ENCODE assay signal across 8 cellular contexts in the genomic region with DNA sequence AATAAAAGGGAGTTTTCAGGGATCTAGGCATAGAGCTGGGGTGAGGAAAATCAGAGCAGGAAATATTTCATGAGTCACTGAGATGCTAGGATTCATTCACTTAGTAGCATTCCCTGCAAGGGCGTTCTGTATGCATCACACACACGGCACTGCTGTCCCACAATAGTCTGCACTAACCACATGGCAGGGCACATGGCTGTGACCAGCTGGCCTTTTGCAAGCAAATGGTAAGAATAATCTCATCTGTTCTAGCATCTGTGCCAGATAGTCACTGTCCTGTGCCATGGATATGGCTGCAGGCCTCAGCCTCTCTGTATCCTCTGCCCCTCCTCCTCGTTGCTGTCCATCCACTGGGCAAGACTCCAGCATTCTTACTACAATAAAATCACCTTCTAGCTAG. TPM values are rescaled to one million over a fixed set of nuclear protein-coding genes. Genes with fewer than 3 reads are reported as not detected.
DNase-seq lines count a peak whose midpoint lies in the region; ATAC-seq, FAIRE-seq and TF ChIP-seq lines count a peak whose summit lies in the region.

No MANE protein-coding gene starts in this region.

- no peaks in the 10 kb centered on the region for H3K9me3 ChIP-seq in heart left ventricle
- H3K9me3 ChIP-seq in mucosa of descending colon, result no peaks in the 10 kb centered on the region

- no peak for TF ChIP-seq CTCF in heart left ventricle (IDR thresholded peaks at IDR 0.05)
- TF ChIP-seq CTCF in bronchial epithelial cell (IDR thresholded peaks at IDR 0.05; ENCODE audit: insufficient read depth, low read length, severe bottlenecking), result no peak
- TF ChIP-seq CTCF in mucosa of descending colon (IDR thresholded peaks at IDR 0.05), result no peak

- peak; percentile 88 for FAIRE-seq in bronchial epithelial cell (lab: Jason Lieb, UNC)
- peak; percentile 48 for FAIRE-seq in urothelium cell line (lab: Jason Lieb, UNC)
- no peak for FAIRE-seq in GM19239 (lab: Jason Lieb, UNC)

- no peak overlapping the region for H3K4me3 ChIP-seq in heart left ventricle
- no peak overlapping the region for H3K4me3 ChIP-seq in bronchial epithelial cell (ENCODE audit: low read depth, low read length)
- no peak overlapping the region for H3K4me3 ChIP-seq in mucosa of descending colon

- H3K36me3 ChIP-seq in heart left ventricle (peaks cover 0 to 26% (median 5%) of the 10 kb centered on the region in 9 donors), bronchial epithelial cell (ENCODE audit: control insufficient read depth, insufficient read depth, low read length) (no peaks in the 10 kb centered on the region), mucosa of descending colon (ENCODE audit: low read depth) (no peaks in the 10 kb centered on the region)

- DNase-seq in heart left ventricle, result peak in 1 of 5 donors; percentile 41
- no peak for DNase-seq in cardiac septum (ENCODE audit: low spot score)
- DNase-seq in bronchial epithelial cell (ENCODE audit: low read depth), result peak; percentile 67
- no peak for DNase-seq in mucosa of descending colon
- DNase-seq in urothelium cell line (ENCODE audit: low spot score), result peak; percentile 52
- no peak for DNase-seq in NCI-H2029 treated with DMSO at 0.1 percent for 48 hours (lab: John Stamatoyannopoulos, UW)
- DNase-seq in activated CD4-positive, alpha-beta T cell treated with anti-CD3 and anti-CD28 coated beads, Interleukin-2, amount 50 U/mL, for 48 hours, result no peak
- DNase-seq in GM19239 (ENCODE audit: insufficient read length, low spot score), result no peak

- intact Hi-C loops in heart left ventricle (cut with DNase I) (loop anchor here in 1 of 10 donors (5.0 kb wide), 1 partner anchor 37 kb away; a partner anchor contains a TSS), cardiac septum (cut with DNase I) (no loop called here), mucosa of descending colon (cut with DNase I, micrococcal nuclease) (no loop called here)

- H3K4me1 ChIP-seq in heart left ventricle (peaks cover 0 to 48% (median 11%) of the 10 kb centered on the region in 12 donors), mucosa of descending colon (ENCODE audit: low read depth) (no peaks in the 10 kb centered on the region)

- peaks cover 0 to 3% (median 0%) of the 10 kb centered on the region in 9 donors for H3K27me3 ChIP-seq in heart left ventricle
- no peaks in the 10 kb centered on the region for H3K27me3 ChIP-seq in bronchial epithelial cell (ENCODE audit: control insufficient read depth, insufficient read depth, low read length)

- 56 to 67% (median 57%) methylated on average over 3 of the region's 3 CpGs for WGBS in heart left ventricle, 4 donors

- TF ChIP-seq POLR2A in heart left ventricle (IDR thresholded peaks at IDR 0.05), result no peak

- ATAC-seq in heart left ventricle, result peak in 3 of 4 donors; percentile 36 to 68 (median 59)
- ATAC-seq in mucosa of descending colon, result peak; percentile 48

- peak overlapping the region in 5 of 12 donors; percentile 18 to 83 (median 76) for H3K27ac ChIP-seq in heart left ventricle

RNA-seq across cellular contexts. Expression of a gene that starts 37.8 kb away (rescaled TPM):
- 10 to 100 TPM in 1 of 9 donors, 1 to 10 TPM in 8; 3.1 to 12.2 (median 6.0) TPM for total RNA-seq in heart left ventricle
- polyA plus RNA-seq in heart left ventricle, result 1 to 10 TPM; 1.9 to 2.0 TPM
- 12.8 TPM for total RNA-seq in cardiac septum
- total RNA-seq in bronchial epithelial cell, result 0.38 and 1.3 TPM in 2 replicates
- total RNA-seq in mucosa of descending colon, result 10 to 100 TPM in 2 of 3 donors, 1 to 10 TPM in 1; 4.9 to 70.9 (median 12.1) TPM

Comparison
In these comparisons a context has a peak if more than half of its experiments do, and no peak if none do; other contexts are left out.
1. DNase-seq: peak in bronchial epithelial cell (single experiment) and urothelium cell line (single experiment); none in cardiac septum (single experiment), mucosa of descending colon (0 of 3), NCI-H2029 treated with DMSO at 0.1 percent for 48 hours (single experiment), activated CD4-positive, alpha-beta T cell treated with anti-CD3 and anti-CD28 coated beads, Interleukin-2, amount 50 U/mL, for 48 hours (0 of 2) and GM19239 (single experiment).